ENCODE assay signal across 1 cellular context in the genomic region with DNA sequence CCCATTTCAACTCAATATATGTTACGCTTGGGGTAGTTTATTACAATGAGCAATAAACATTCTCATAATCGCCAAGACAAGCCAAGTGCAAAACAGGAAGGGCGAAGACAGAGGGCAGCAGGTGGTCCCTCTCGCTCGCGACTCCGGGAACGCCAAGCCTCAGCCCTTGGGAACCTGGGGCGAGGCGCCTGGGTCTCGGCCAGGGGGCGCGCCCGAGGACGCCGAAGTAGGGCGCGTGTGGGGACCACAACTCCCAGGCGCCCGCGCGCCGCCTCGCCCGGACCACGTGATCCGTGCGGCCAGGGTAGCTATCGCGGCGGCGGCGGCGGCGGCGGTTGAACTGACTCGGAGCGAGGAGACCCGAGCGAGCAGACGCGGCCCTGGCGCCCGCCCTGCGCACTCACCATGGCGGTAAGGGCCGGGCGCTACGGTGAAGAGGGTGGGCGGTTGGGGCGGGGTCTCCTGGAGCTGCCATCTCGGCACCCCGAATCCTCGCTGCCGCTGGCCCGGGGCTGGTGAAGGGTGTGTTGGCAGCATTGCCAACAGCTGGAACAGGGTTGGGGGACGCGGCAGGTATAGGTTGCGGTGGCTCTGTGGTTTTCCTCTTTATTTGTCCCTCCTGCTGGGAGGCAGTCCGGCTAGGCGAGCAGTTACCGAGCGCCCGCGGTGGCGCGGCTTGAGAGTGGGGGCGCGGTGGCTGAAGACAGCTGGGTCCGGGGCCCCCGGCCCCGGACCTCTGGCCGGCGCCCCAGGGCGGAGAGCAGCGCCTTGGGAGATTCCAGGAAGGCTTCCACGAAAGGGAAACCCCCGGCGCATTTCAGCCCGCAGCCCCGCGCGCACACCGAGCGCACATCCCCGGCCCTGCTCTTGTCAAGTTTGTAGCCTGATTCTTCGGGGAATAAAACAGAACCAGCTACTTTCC.
TF ChIP-seq lines count a peak whose summit lies in the region.

A gene with protein sequence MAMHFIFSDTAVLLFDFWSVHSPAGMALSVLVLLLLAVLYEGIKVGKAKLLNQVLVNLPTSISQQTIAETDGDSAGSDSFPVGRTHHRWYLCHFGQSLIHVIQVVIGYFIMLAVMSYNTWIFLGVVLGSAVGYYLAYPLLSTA (plus strand): TSS at position 338 of the 922 bp plus-strand sequence. CDS start 68 bp downstream, at position 406.

TF ChIP-seq in HepG2, 621 proteins besides CTCF, POLR2A, EP300 and RAD21 (continued from another document and continues in another):
- TF ChIP-seq ZNF510 (CRISPR knock-in tag; IDR thresholded peaks at IDR 0.05; ENCODE audit: low read depth) (no peak), ZNF629 (CRISPR knock-in tag; conservative IDR thresholded peaks at IDR 0.05) (peak; percentile 25; the same call in 1 of the 2 replicates), XBP1 (CRISPR knock-in tag; IDR thresholded peaks at IDR 0.05) (no peak), ZNF326 (CRISPR knock-in tag; IDR thresholded peaks at IDR 0.05; ENCODE audit: borderline replicate concordance) (no peak), FOXC1 (CRISPR knock-in tag; IDR thresholded peaks at IDR 0.05; ENCODE audit: borderline replicate concordance) (no peak), RBFOX2 (IDR thresholded peaks at IDR 0.05; ENCODE audit: low read depth, low read length) (peak; percentile 84), ZNF10 (CRISPR knock-in tag; IDR thresholded peaks at IDR 0.05; ENCODE audit: borderline replicate concordance, low read depth) (no peak), HDAC2 (CRISPR knock-in tag; IDR thresholded peaks at IDR 0.05) (peak; percentile 21; the same call in 1 of the 2 replicates), SKI (IDR thresholded peaks at IDR 0.05; ENCODE audit: partially characterized antibody) (peak; percentile 46), ZFAT (CRISPR knock-in tag; conservative IDR thresholded peaks at IDR 0.05) (no peak), KDM2A (CRISPR knock-in tag; IDR thresholded peaks at IDR 0.05; ENCODE audit: borderline replicate concordance, low read depth) (peak; percentile 83), FOXK1 (CRISPR knock-in tag; IDR thresholded peaks at IDR 0.05; ENCODE audit: borderline replicate concordance, low read depth) (peak; percentile 51; the same call in 1 of the 2 replicates), RCOR2 (CRISPR knock-in tag; IDR thresholded peaks at IDR 0.05) (no peak), SIN3A (IDR thresholded peaks at IDR 0.05; ENCODE audit: borderline replicate concordance, low read depth, low read length) (no peak), GTF3A (CRISPR knock-in tag; conservative IDR thresholded peaks at IDR 0.05) (no peak), SUZ12 (IDR thresholded peaks at IDR 0.05; ENCODE audit: low read depth, low read length) (peak; percentile 58; the same call in 1 of the 2 replicates), ZFX (CRISPR knock-in tag; IDR thresholded peaks at IDR 0.05; ENCODE audit: low read depth) (peak; percentile 76), IRF2 (CRISPR knock-in tag; IDR thresholded peaks at IDR 0.05) (0 out of 2 replicates have a peak, but pooled peaks have one; percentile 24), WIZ (CRISPR knock-in tag; IDR thresholded peaks at IDR 0.05) (no peak), NFRKB (IDR thresholded peaks at IDR 0.05) (no peak), MTF1 (CRISPR knock-in tag; IDR thresholded peaks at IDR 0.05) (no peak), ZNF292 (CRISPR knock-in tag; IDR thresholded peaks at IDR 0.05; ENCODE audit: borderline replicate concordance, low read depth) (no peak), ATAD3A (CRISPR knock-in tag; IDR thresholded peaks at IDR 0.05) (no peak), ZNF446 (CRISPR knock-in tag; IDR thresholded peaks at IDR 0.05) (no peak), MAF1 (CRISPR knock-in tag; IDR thresholded peaks at IDR 0.05; ENCODE audit: borderline replicate concordance) (0 out of 2 replicates have a peak, but pooled peaks have one; percentile 31), ETV6 (CRISPR knock-in tag; conservative IDR thresholded peaks at IDR 0.05) (no peak; the same call in 1 of the 2 replicates), CBX1 (IDR thresholded peaks at IDR 0.05; ENCODE audit: low read depth) (no peak), GPN1 (CRISPR knock-in tag; IDR thresholded peaks at IDR 0.05; ENCODE audit: borderline replicate concordance) (no peak), ZNF331 (CRISPR knock-in tag; IDR thresholded peaks at IDR 0.05) (peak; percentile 40; the same call in 1 of the 2 replicates), MAFK (conservative IDR thresholded peaks at IDR 0.05 in 1 of 2, IDR thresholded peaks at IDR 0.05 in 1 of 2; ENCODE audit: low read length in 2 of 2) (no peak), EZH2 (conservative IDR thresholded peaks at IDR 0.05; ENCODE audit: low read depth, low read length) (no peak), SRY (CRISPR knock-in tag; IDR thresholded peaks at IDR 0.05) (no peak)
- TF ChIP-seq, protein P1, sequence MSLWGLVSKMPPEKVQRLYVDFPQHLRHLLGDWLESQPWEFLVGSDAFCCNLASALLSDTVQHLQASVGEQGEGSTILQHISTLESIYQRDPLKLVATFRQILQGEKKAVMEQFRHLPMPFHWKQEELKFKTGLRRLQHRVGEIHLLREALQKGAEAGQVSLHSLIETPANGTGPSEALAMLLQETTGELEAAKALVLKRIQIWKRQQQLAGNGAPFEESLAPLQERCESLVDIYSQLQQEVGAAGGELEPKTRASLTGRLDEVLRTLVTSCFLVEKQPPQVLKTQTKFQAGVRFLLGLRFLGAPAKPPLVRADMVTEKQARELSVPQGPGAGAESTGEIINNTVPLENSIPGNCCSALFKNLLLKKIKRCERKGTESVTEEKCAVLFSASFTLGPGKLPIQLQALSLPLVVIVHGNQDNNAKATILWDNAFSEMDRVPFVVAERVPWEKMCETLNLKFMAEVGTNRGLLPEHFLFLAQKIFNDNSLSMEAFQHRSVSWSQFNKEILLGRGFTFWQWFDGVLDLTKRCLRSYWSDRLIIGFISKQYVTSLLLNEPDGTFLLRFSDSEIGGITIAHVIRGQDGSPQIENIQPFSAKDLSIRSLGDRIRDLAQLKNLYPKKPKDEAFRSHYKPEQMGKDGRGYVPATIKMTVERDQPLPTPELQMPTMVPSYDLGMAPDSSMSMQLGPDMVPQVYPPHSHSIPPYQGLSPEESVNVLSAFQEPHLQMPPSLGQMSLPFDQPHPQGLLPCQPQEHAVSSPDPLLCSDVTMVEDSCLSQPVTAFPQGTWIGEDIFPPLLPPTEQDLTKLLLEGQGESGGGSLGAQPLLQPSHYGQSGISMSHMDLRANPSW (CRISPR knock-in tag; IDR thresholded peaks at IDR 0.05; ENCODE audit: borderline replicate concordance): 0 out of 2 replicates have a peak, but pooled peaks have one; percentile 46
- TF ChIP-seq, protein P2, sequence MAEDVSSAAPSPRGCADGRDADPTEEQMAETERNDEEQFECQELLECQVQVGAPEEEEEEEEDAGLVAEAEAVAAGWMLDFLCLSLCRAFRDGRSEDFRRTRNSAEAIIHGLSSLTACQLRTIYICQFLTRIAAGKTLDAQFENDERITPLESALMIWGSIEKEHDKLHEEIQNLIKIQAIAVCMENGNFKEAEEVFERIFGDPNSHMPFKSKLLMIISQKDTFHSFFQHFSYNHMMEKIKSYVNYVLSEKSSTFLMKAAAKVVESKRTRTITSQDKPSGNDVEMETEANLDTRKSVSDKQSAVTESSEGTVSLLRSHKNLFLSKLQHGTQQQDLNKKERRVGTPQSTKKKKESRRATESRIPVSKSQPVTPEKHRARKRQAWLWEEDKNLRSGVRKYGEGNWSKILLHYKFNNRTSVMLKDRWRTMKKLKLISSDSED (CRISPR knock-in tag; IDR thresholded peaks at IDR 0.05): no peak
- TF ChIP-seq, protein P3, sequence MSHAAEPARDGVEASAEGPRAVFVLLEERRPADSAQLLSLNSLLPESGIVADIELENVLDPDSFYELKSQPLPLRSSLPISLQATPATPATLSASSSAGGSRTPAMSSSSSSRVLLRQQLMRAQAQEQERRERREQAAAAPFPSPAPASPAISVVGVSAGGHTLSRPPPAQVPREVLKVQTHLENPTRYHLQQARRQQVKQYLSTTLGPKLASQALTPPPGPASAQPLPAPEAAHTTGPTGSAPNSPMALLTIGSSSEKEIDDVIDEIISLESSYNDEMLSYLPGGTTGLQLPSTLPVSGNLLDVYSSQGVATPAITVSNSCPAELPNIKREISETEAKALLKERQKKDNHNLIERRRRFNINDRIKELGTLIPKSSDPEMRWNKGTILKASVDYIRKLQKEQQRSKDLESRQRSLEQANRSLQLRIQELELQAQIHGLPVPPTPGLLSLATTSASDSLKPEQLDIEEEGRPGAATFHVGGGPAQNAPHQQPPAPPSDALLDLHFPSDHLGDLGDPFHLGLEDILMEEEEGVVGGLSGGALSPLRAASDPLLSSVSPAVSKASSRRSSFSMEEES (CRISPR knock-in tag; IDR thresholded peaks at IDR 0.05): peak; percentile 75
- TF ChIP-seq, protein P4, sequence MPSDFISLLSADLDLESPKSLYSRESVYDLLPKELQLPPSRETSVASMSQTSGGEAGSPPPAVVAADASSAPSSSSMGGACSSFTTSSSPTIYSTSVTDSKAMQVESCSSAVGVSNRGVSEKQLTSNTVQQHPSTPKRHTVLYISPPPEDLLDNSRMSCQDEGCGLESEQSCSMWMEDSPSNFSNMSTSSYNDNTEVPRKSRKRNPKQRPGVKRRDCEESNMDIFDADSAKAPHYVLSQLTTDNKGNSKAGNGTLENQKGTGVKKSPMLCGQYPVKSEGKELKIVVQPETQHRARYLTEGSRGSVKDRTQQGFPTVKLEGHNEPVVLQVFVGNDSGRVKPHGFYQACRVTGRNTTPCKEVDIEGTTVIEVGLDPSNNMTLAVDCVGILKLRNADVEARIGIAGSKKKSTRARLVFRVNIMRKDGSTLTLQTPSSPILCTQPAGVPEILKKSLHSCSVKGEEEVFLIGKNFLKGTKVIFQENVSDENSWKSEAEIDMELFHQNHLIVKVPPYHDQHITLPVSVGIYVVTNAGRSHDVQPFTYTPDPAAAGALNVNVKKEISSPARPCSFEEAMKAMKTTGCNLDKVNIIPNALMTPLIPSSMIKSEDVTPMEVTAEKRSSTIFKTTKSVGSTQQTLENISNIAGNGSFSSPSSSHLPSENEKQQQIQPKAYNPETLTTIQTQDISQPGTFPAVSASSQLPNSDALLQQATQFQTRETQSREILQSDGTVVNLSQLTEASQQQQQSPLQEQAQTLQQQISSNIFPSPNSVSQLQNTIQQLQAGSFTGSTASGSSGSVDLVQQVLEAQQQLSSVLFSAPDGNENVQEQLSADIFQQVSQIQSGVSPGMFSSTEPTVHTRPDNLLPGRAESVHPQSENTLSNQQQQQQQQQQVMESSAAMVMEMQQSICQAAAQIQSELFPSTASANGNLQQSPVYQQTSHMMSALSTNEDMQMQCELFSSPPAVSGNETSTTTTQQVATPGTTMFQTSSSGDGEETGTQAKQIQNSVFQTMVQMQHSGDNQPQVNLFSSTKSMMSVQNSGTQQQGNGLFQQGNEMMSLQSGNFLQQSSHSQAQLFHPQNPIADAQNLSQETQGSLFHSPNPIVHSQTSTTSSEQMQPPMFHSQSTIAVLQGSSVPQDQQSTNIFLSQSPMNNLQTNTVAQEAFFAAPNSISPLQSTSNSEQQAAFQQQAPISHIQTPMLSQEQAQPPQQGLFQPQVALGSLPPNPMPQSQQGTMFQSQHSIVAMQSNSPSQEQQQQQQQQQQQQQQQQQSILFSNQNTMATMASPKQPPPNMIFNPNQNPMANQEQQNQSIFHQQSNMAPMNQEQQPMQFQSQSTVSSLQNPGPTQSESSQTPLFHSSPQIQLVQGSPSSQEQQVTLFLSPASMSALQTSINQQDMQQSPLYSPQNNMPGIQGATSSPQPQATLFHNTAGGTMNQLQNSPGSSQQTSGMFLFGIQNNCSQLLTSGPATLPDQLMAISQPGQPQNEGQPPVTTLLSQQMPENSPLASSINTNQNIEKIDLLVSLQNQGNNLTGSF (CRISPR knock-in tag; IDR thresholded peaks at IDR 0.05): 0 out of 2 replicates have a peak, but pooled peaks have one; percentile 33
- TF ChIP-seq, protein P5, sequence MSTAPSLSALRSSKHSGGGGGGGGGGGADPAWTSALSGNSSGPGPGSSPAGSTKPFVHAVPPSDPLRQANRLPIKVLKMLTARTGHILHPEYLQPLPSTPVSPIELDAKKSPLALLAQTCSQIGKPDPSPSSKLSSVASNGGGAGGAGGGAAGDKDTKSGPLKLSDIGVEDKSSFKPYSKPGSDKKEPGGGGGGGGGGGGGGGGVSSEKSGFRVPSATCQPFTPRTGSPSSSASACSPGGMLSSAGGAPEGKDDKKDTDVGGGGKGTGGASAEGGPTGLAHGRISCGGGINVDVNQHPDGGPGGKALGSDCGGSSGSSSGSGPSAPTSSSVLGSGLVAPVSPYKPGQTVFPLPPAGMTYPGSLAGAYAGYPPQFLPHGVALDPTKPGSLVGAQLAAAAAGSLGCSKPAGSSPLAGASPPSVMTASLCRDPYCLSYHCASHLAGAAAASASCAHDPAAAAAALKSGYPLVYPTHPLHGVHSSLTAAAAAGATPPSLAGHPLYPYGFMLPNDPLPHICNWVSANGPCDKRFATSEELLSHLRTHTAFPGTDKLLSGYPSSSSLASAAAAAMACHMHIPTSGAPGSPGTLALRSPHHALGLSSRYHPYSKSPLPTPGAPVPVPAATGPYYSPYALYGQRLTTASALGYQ (CRISPR knock-in tag; IDR thresholded peaks at IDR 0.05): no peak
- TF ChIP-seq, protein P6, sequence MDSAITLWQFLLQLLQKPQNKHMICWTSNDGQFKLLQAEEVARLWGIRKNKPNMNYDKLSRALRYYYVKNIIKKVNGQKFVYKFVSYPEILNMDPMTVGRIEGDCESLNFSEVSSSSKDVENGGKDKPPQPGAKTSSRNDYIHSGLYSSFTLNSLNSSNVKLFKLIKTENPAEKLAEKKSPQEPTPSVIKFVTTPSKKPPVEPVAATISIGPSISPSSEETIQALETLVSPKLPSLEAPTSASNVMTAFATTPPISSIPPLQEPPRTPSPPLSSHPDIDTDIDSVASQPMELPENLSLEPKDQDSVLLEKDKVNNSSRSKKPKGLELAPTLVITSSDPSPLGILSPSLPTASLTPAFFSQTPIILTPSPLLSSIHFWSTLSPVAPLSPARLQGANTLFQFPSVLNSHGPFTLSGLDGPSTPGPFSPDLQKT (CRISPR knock-in tag; IDR thresholded peaks at IDR 0.05; ENCODE audit: borderline replicate concordance): no peak
- TF ChIP-seq, protein P7, sequence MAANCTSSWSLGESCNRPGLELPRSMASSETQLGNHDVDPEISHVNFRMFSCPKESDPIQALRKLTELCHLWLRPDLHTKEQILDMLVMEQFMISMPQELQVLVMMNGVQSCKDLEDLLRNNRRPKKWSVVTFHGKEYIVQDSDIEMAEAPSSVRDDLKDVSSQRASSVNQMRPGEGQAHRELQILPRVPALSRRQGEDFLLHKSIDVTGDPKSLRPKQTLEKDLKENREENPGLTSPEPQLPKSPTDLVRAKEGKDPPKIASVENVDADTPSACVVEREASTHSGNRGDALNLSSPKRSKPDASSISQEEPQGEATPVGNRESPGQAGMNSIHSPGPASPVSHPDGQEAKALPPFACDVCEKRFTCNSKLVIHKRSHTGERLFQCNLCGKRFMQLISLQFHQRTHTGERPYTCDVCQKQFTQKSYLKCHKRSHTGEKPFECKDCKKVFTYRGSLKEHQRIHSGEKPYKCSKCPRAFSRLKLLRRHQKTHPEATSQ (CRISPR knock-in tag; IDR thresholded peaks at IDR 0.05; ENCODE audit: borderline replicate concordance): no peak
- TF ChIP-seq, protein P8, sequence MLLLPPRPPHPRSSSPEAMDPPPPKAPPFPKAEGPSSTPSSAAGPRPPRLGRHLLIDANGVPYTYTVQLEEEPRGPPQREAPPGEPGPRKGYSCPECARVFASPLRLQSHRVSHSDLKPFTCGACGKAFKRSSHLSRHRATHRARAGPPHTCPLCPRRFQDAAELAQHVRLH (CRISPR knock-in tag; IDR thresholded peaks at IDR 0.05; ENCODE audit: borderline replicate concordance, low read depth): peak; percentile 20; the same call in 1 of the 2 replicates
